ENCODE assay signal across 9 cellular contexts in the genomic region with DNA sequence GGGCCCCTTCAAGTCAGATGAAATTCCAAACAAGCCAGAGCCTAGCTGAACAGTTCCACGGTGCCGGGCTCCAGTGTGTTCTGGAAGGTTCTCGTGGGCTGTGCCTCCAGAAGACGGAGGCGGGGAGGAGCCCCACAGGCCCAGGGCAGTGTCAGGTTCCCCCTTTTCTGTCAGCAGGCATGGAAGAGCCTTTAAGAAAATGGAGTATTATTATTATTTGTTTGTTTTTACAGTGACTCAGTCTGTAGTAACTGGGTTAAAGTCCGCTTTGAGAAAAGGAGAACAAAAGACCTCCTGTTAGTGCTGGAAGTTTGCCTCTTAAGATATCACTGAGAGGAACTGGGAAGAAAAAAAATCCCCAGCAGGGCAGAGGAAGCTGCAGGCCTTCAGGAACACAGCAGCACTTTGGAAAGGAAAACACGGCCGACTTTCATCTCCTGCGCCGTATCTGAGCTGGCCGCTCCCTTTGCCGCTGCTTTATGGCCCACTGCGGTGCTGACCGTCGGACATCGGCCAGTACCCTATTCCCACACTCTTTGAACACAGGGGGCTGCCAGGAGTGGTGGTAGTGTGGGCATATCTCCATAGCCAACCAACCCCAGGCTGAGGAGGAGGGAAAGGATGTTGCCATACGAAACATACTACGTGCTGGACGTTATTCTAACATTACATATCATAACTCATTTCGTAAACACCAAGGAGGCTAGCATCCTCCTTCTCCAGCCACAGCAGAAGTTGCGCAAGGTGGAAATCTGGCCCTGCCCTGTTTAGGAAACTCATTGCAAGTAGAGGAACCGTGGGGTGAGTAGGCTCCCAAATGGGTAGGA.
DNase-seq lines count a peak whose midpoint lies in the region; ATAC-seq and TF ChIP-seq lines count a peak whose summit lies in the region.
"Had no signal": no experiment of that assay in that cellular context is flagged by ENCODE, and none has a peak within 500 bp of the region (broad histone marks: within the 10 kb centered on the region; RNA-seq: fewer than 3 reads in every experiment).

No MANE protein-coding gene starts in this region.

- 89 to 90% methylated on average over 22 of the region's 22 CpGs for WGBS in GM23248 (ENCODE audit: low coverage in 1 of 2, low lambda C conversion rate in 2 of 2, missing lambda C conversion rate in 2 of 2), 2 experiments
- WGBS in heart left ventricle, 4 donors: 46 to 68% (median 50%) methylated on average over 22 of the region's 22 CpGs

- no peak overlapping the region for H3K9ac ChIP-seq in GM23248

- H3K4me3 Mint-ChIP-seq in activated T-helper 17 cell treated with anti-CD3 and anti-CD28 coated beads, Interleukin-2, amount 50 U/mL, for 72 hours: no peak overlapping the region
- H3K4me3 Mint-ChIP-seq: activated naive CD4-positive, alpha-beta T cell treated with anti-CD3 and anti-CD28 coated beads, Interleukin-2, amount 50 U/mL, for 24 hours had no signal

- no peak for ATAC-seq in activated T-helper 17 cell treated with anti-CD3 and anti-CD28 coated beads, Interleukin-2, amount 50 U/mL, for 72 hours (replicated peaks)
- ATAC-seq in heart left ventricle: peak; percentile 63 to 95 (median 92)
- no peak for ATAC-seq in HG02610 (IDR thresholded peaks at IDR 0.05; ENCODE audit: unreplicated experiment)
- no peak for ATAC-seq in HG03280 (IDR thresholded peaks at IDR 0.05; ENCODE audit: unreplicated experiment)

- intact Hi-C loops in heart left ventricle (cut with DNase I): loop anchor here in 3 of 10 donors (5.0 to 10.0 kb wide), 3 partner anchors 126 to 344 kb away; no protein-coding TSS in a partner anchor

- H4K20me1 ChIP-seq in GM23248 (ENCODE audit: insufficient read depth): no peaks in the 10 kb centered on the region

- H3K4me1 ChIP-seq in GM23248 (ENCODE audit: insufficient read depth) (peaks cover 5% of the 10 kb centered on the region), heart left ventricle (peaks cover 0 to 70% (median 21%) of the 10 kb centered on the region in 12 donors)

- peak overlapping the region; percentile 75 for H3K27ac Mint-ChIP-seq in activated T-helper 17 cell treated with anti-CD3 and anti-CD28 coated beads, Interleukin-2, amount 50 U/mL, for 72 hours
- H3K27ac Mint-ChIP-seq: activated naive CD4-positive, alpha-beta T cell treated with anti-CD3 and anti-CD28 coated beads, Interleukin-2, amount 50 U/mL, for 24 hours had no signal

- no peak for TF ChIP-seq CTCF in heart left ventricle (IDR thresholded peaks at IDR 0.05)

- H3F3A ChIP-seq in GM23248 (ENCODE audit: insufficient read depth): no peaks in the 10 kb centered on the region; the same call in 1 of the 2 replicates

- no peaks in the 10 kb centered on the region for H3K9me2 ChIP-seq in GM23248 (ENCODE audit: insufficient read depth)

- DNase-seq in GM23248: peak; percentile 79
- DNase-seq in heart left ventricle: peak; percentile 72 to 82 (median 77)
- DNase-seq in renal cortical epithelial cell (ENCODE audit: low read depth): peak; percentile 92
- no peak for DNase-seq in G401 (ENCODE audit: low spot score)
- DNase-seq in NCI-H345 (lab: John Stamatoyannopoulos, UW): no peak

- H3K36me3 ChIP-seq in GM23248 (ENCODE audit: low read depth) (no peaks in the 10 kb centered on the region), heart left ventricle (no peaks in the 10 kb centered on the region)

- in situ Hi-C loops in GM23248 (cut with MboI): no loop called here
- in situ Hi-C loops in G401 (cut with HindIII; ENCODE audit: low sequenced_read_pairs): no loop called here

- H3K4me1 Mint-ChIP-seq in activated T-helper 17 cell treated with anti-CD3 and anti-CD28 coated beads, Interleukin-2, amount 50 U/mL, for 72 hours: peaks cover 5% of the 10 kb centered on the region

- no peaks in the 10 kb centered on the region for H3K27me3 ChIP-seq in GM23248 (replicated peaks; ENCODE audit: insufficient read depth)
- no peaks in the 10 kb centered on the region for H3K27me3 ChIP-seq in heart left ventricle

- H3K4me2 ChIP-seq in GM23248 (ENCODE audit: unreplicated experiment): no peak overlapping the region

- no peak overlapping the region for H3K4me3 ChIP-seq in GM23248
- H3K4me3 ChIP-seq in heart left ventricle: peak overlapping the region in 4 of 12 donors; percentile 6 to 30 (median 9)

- no peaks in the 10 kb centered on the region for H3K79me2 ChIP-seq in GM23248 (ENCODE audit: insufficient read depth)

- no peaks in the 10 kb centered on the region for H3K36me3 Mint-ChIP-seq in activated T-helper 17 cell treated with anti-CD3 and anti-CD28 coated beads, Interleukin-2, amount 50 U/mL, for 72 hours (ENCODE audit: low read depth)
- H3K36me3 Mint-ChIP-seq: activated naive CD4-positive, alpha-beta T cell treated with anti-CD3 and anti-CD28 coated beads, Interleukin-2, amount 50 U/mL, for 24 hours had no signal

- H3K27ac ChIP-seq in GM23248 (peak overlapping the region; percentile 17; the same call in 1 of the 2 replicates), heart left ventricle (peak overlapping the region; percentile 59 to 98 (median 91))

- no peaks in the 10 kb centered on the region for H3K27me3 Mint-ChIP-seq in activated T-helper 17 cell treated with anti-CD3 and anti-CD28 coated beads, Interleukin-2, amount 50 U/mL, for 72 hours
- H3K27me3 Mint-ChIP-seq: activated naive CD4-positive, alpha-beta T cell treated with anti-CD3 and anti-CD28 coated beads, Interleukin-2, amount 50 U/mL, for 24 hours had no signal

- H3K9me3 ChIP-seq in GM23248 (ENCODE audit: low read depth) (no peaks in the 10 kb centered on the region), heart left ventricle (no peaks in the 10 kb centered on the region)

- TF ChIP-seq POLR2A in heart left ventricle (IDR thresholded peaks at IDR 0.05): no peak

- H3K9me3 Mint-ChIP-seq in activated T-helper 17 cell treated with anti-CD3 and anti-CD28 coated beads, Interleukin-2, amount 50 U/mL, for 72 hours: no peaks in the 10 kb centered on the region
- H3K9me3 Mint-ChIP-seq: activated naive CD4-positive, alpha-beta T cell treated with anti-CD3 and anti-CD28 coated beads, Interleukin-2, amount 50 U/mL, for 24 hours had no signal

- peak overlapping the region; percentile 41; the same call in 1 of the 2 replicates for H2AFZ ChIP-seq in GM23248

Comparison
In these comparisons a context has a peak if more than half of its experiments do, and no peak if none do; other contexts are left out.
1. DNase-seq: peak in GM23248 (single experiment), heart left ventricle (5 of 5) and renal cortical epithelial cell (single experiment); none in G401 (single experiment) and NCI-H345 (single experiment).
2. ATAC-seq: peak in heart left ventricle (4 of 4); none in activated T-helper 17 cell treated with anti-CD3 and anti-CD28 coated beads, Interleukin-2, amount 50 U/mL, for 72 hours (single experiment), HG02610 (single experiment) and HG03280 (single experiment).